20 cellular contexts compared by ENCODE assay signal in the genomic region with DNA sequence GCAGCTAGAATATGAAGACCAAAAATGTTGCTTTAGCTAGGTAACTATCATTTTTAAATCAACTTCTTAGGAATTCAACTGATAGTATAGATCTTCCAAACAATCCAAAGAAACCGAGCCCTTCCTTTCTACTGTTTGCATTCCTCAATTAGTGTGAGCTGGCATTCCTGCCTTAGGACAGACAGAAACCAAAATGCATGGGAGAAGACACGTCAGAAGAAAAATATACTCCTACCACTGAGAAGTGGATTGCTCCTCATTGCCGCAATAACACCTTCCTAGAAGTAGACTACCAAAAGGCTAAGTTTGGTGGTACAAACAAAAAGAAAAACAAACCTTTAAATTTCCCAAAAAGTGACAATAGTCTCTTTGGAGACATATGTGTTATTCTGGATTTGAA.
DNase-seq lines count a peak whose midpoint lies in the region; ATAC-seq, FAIRE-seq and TF ChIP-seq lines count a peak whose summit lies in the region.
"Had no signal": no experiment of that assay in that cellular context is flagged by ENCODE, and none has a peak within 500 bp of the region (broad histone marks: within the 10 kb centered on the region; RNA-seq: fewer than 3 reads in every experiment).

No MANE protein-coding gene starts in this region.

- DNase-seq in EH (ENCODE audit: low read depth) (peak; percentile 65), M059J (ENCODE audit: low read depth) (peak; percentile 39), astrocyte (ENCODE audit: low read depth) (peak; percentile 18), fibroblast of villous mesenchyme (ENCODE audit: low read depth) (peak; percentile 32), NCI-H526 (lab: John Stamatoyannopoulos, UW) (no peak), OCI-LY7 (ENCODE audit: low spot score) (no peak)
- DNase-seq in CD8-positive, alpha-beta memory T cell, result no peak
- DNase-seq: 8988T; H9; MV-4-11; NCI-H1417 treated with DMSO at 0.1 percent for 48 hours; NCI-H2029; NCI-H2171; NCI-H446; NK-92 treated with Interleukin-12 subunit alpha and Interleukin-12 subunit beta, amount 100 ng/mL, for 24 hours; OCI-M1; SJCRH30 had no signal

- peak overlapping the region; percentile 4 for H3K27ac ChIP-seq in astrocyte (ENCODE audit: low read depth, low read length)
- no peak overlapping the region for H3K27ac ChIP-seq in CD8-positive, alpha-beta memory T cell (ENCODE audit: low read depth, low read length)
- no peak overlapping the region for H3K27ac ChIP-seq in OCI-LY7 (ENCODE audit: low read depth, low read length, poor library complexity, severe bottlenecking)
- H3K27ac ChIP-seq: BLaER1, RWPE1, SJCRH30 had no signal

- H3K27ac Mint-ChIP-seq in astrocyte (ENCODE audit: unreplicated experiment), result peak overlapping the region; percentile 78
- no peak overlapping the region for H3K27ac Mint-ChIP-seq in CD8-positive, alpha-beta memory T cell
- H3K27ac Mint-ChIP-seq: H9 had no signal

- FAIRE-seq in astrocyte (lab: Jason Lieb, UNC), result no peak

- ATAC-seq in GM21447 (IDR thresholded peaks at IDR 0.05; ENCODE audit: unreplicated experiment), result no peak

- no peak for TF ChIP-seq CTCF in astrocyte (IDR thresholded peaks at IDR 0.05; ENCODE audit: insufficient read depth, low read depth, low read length)
- TF ChIP-seq CTCF in fibroblast of villous mesenchyme (IDR thresholded peaks at IDR 0.05; ENCODE audit: insufficient read depth, low read depth, low read length), result no peak
- TF ChIP-seq CTCF in OCI-LY7 (conservative IDR thresholded peaks at IDR 0.05; ENCODE audit: low read length), result no peak

- intact Hi-C loops in OCI-LY7 (cut with micrococcal nuclease; ENCODE audit: unreplicated experiment), result no loop called here

- H4K20me1 ChIP-seq in astrocyte (ENCODE audit: insufficient read depth, low read length) (no peaks in the 10 kb centered on the region), OCI-LY7 (ENCODE audit: insufficient read depth, low read length) (no peaks in the 10 kb centered on the region)
- H4K20me1 ChIP-seq: BLaER1 had no signal

- POLR2A ChIA-PET in CD8-positive, alpha-beta memory T cell (lab: Charles Lee), result no interaction called here
- POLR2A ChIA-PET in OCI-LY7 (lab: Charles Lee), result interaction anchor here (0.7 kb wide), 1 partner anchor 234 kb away, joined by 3 read pairs; no protein-coding TSS in a partner anchor

- H2AFZ ChIP-seq in astrocyte (ENCODE audit: low read depth, low read length) (no peak overlapping the region), OCI-LY7 (ENCODE audit: low read length) (no peak overlapping the region)

- H3K4me3 ChIP-seq in astrocyte (ENCODE audit: insufficient read depth, low read depth, low read length) (no peak overlapping the region), fibroblast of villous mesenchyme (ENCODE audit: low read depth, low read length) (no peak overlapping the region), OCI-LY7 (ENCODE audit: low read depth, low read length, poor library complexity, severe bottlenecking) (no peak overlapping the region)
- no peak overlapping the region for H3K4me3 ChIP-seq in CD8-positive, alpha-beta memory T cell (ENCODE audit: low read length)
- H3K4me3 ChIP-seq: BLaER1, SJCRH30 had no signal

- H3K79me2 ChIP-seq in astrocyte (ENCODE audit: insufficient read depth, low read length) (no peaks in the 10 kb centered on the region), OCI-LY7 (ENCODE audit: insufficient read depth, low read depth, low read length) (no peaks in the 10 kb centered on the region)

- peaks cover 24% of the 10 kb centered on the region for H3K4me1 Mint-ChIP-seq in astrocyte (ENCODE audit: low read depth, unreplicated experiment)
- no peaks in the 10 kb centered on the region for H3K4me1 Mint-ChIP-seq in CD8-positive, alpha-beta memory T cell
- H3K4me1 Mint-ChIP-seq: H9 had no signal

- no peaks in the 10 kb centered on the region for H3K27me3 ChIP-seq in astrocyte (ENCODE audit: insufficient read depth, low read length)
- H3K27me3 ChIP-seq in CD8-positive, alpha-beta memory T cell (ENCODE audit: insufficient read depth, low read length, poor library complexity, severe bottlenecking), result no peaks in the 10 kb centered on the region
- H3K27me3 ChIP-seq: BLaER1, SJCRH30 had no signal

- CTCF ChIA-PET in CD8-positive, alpha-beta memory T cell (lab: Charles Lee), result no interaction called here
- CTCF ChIA-PET in OCI-LY7 (lab: Charles Lee; ENCODE audit: unreplicated experiment), result no interaction called here

- H3K9me2 ChIP-seq in OCI-LY7 (ENCODE audit: insufficient read depth, low read length), result no peaks in the 10 kb centered on the region

- H3K9ac ChIP-seq in astrocyte (ENCODE audit: low read length), result no peak overlapping the region
- H3K9ac ChIP-seq: BLaER1 had no signal

- no peak overlapping the region for H3K4me3 Mint-ChIP-seq in astrocyte (ENCODE audit: unreplicated experiment)
- H3K4me3 Mint-ChIP-seq in CD8-positive, alpha-beta memory T cell, result no peak overlapping the region
- H3K4me3 Mint-ChIP-seq: H9 had no signal

- H3K27me3 Mint-ChIP-seq in astrocyte (ENCODE audit: low read depth, unreplicated experiment), result no peaks in the 10 kb centered on the region
- no peaks in the 10 kb centered on the region for H3K27me3 Mint-ChIP-seq in CD8-positive, alpha-beta memory T cell

- no peaks in the 10 kb centered on the region for H3K9me3 Mint-ChIP-seq in astrocyte (ENCODE audit: unreplicated experiment)
- peaks cover 5 to 20% (median 7%) of the 10 kb centered on the region in 5 donors for H3K9me3 Mint-ChIP-seq in CD8-positive, alpha-beta memory T cell
- H3K9me3 Mint-ChIP-seq: H9 had no signal

- H3K36me3 ChIP-seq in astrocyte (ENCODE audit: insufficient read depth, low read length), result no peaks in the 10 kb centered on the region
- no peaks in the 10 kb centered on the region for H3K36me3 ChIP-seq in CD8-positive, alpha-beta memory T cell (ENCODE audit: insufficient read depth, low read length)
- H3K36me3 ChIP-seq in OCI-LY7 (ENCODE audit: insufficient read depth, low read length), result no peaks in the 10 kb centered on the region
- H3K36me3 ChIP-seq: BLaER1, SJCRH30 had no signal

- peaks cover 9% of the 10 kb centered on the region for H3K4me1 ChIP-seq in astrocyte (ENCODE audit: insufficient read depth, low read length)
- H3K4me1 ChIP-seq in CD8-positive, alpha-beta memory T cell (ENCODE audit: insufficient read depth, low read length), result no peaks in the 10 kb centered on the region
- H3K4me1 ChIP-seq in OCI-LY7 (ENCODE audit: insufficient read depth, low read length, poor library complexity, severe bottlenecking), result no peaks in the 10 kb centered on the region
- H3K4me1 ChIP-seq: SJCRH30 had no signal

- no peaks in the 10 kb centered on the region for H3K36me3 Mint-ChIP-seq in astrocyte (ENCODE audit: low read depth, unreplicated experiment)
- no peaks in the 10 kb centered on the region for H3K36me3 Mint-ChIP-seq in CD8-positive, alpha-beta memory T cell

- H3K9me3 ChIP-seq in astrocyte (ENCODE audit: insufficient read depth, low read depth, low read length), result no peaks in the 10 kb centered on the region
- H3K9me3 ChIP-seq in CD8-positive, alpha-beta memory T cell (ENCODE audit: low read length), result no peaks in the 10 kb centered on the region
- no peaks in the 10 kb centered on the region for H3K9me3 ChIP-seq in OCI-LY7 (ENCODE audit: low read length)
- H3K9me3 ChIP-seq: BLaER1, SJCRH30 had no signal

- BruUV-seq in OCI-LY7 (replicated peaks; lab: Mats Ljungman, UMichigan), result no TSS peak

- H3K4me2 ChIP-seq in astrocyte (ENCODE audit: low read length), result peak overlapping the region; percentile 24
- no peak overlapping the region for H3K4me2 ChIP-seq in OCI-LY7 (ENCODE audit: low read length)
- H3K4me2 ChIP-seq: BLaER1 had no signal

Comparison
In these comparisons a context has a peak if more than half of its experiments do, and no peak if none do; other contexts are left out.
1. DNase-seq: peak in EH (single experiment), M059J (single experiment), astrocyte (single experiment) and fibroblast of villous mesenchyme (single experiment); none in NCI-H526 (0 of 2), CD8-positive, alpha-beta memory T cell (0 of 5) and OCI-LY7 (single experiment).